7 cellular contexts compared by ENCODE assay signal in genomic region chr1:52749496-52749895, GRCh38. TPM values are rescaled to one million over a fixed set of nuclear protein-coding genes. Genes with fewer than 3 reads are reported as not detected.
DNase-seq lines count a peak whose midpoint lies in the region; ATAC-seq and TF ChIP-seq lines count a peak whose summit lies in the region.
"Not testable (repeated sequence)": the region's sequence is repeated elsewhere in the genome, so short reads cannot be mapped to it uniquely, and the experiment has no call there.

No MANE protein-coding gene starts in this region.

- H3K9me2 ChIP-seq in OCI-LY1 (ENCODE audit: low read depth, low read length) = not testable (repeated sequence)

- DNase-seq in ACHN = peak; percentile 16
- DNase-seq in CD8-positive, alpha-beta T cell; right lobe of liver; nephron progenitor cell: not testable (repeated sequence)
- peak; percentile 63 to 64 for DNase-seq in thyroid gland

- POLR2A ChIA-PET in CD8-positive, alpha-beta T cell (lab: Charles Lee) = not testable (repeated sequence)

- H3K4me3 Mint-ChIP-seq in CD8-positive, alpha-beta T cell; nephron progenitor cell: not testable (repeated sequence)

- not testable (repeated sequence) for H3K36me3 ChIP-seq in CD8-positive, alpha-beta T cell (ENCODE audit: insufficient read depth, low read length); OCI-LY1 (ENCODE audit: insufficient read depth, low read length); gastroesophageal sphincter; right lobe of liver; thyroid gland

- WGBS in gastroesophageal sphincter (ENCODE audit: low coverage in 1 of 2), 2 donors = 71 to 72% methylated on average over 8 of the region's 9 CpGs
- WGBS in right lobe of liver (ENCODE audit: insufficient coverage, low coverage, low lambda C conversion rate, missing lambda C conversion rate) = 43% methylated on average over 9 of the region's 9 CpGs
- 44 to 49% methylated on average over 9 of the region's 9 CpGs for WGBS in thyroid gland, 2 donors

- H3F3A ChIP-seq in OCI-LY1 (ENCODE audit: insufficient read depth, low read length) = not testable (repeated sequence)

- not testable (repeated sequence) for TF ChIP-seq EP300 in gastroesophageal sphincter (IDR thresholded peaks at IDR 0.05)

- not testable (repeated sequence) for H3K9me3 ChIP-seq in CD8-positive, alpha-beta T cell (ENCODE audit: low read length); OCI-LY1 (ENCODE audit: low read length); gastroesophageal sphincter; right lobe of liver; thyroid gland

- not testable (repeated sequence) for H4K20me1 ChIP-seq in OCI-LY1 (ENCODE audit: insufficient read depth, low read length)

- H3K27ac Mint-ChIP-seq in CD8-positive, alpha-beta T cell = peak overlapping the region; percentile 9
- peak overlapping the region; percentile 70 for H3K27ac Mint-ChIP-seq in nephron progenitor cell

- not testable (repeated sequence) for H3K36me3 Mint-ChIP-seq in CD8-positive, alpha-beta T cell; nephron progenitor cell (ENCODE audit: low read depth)

- not testable (repeated sequence) for H3K79me2 ChIP-seq in OCI-LY1 (ENCODE audit: insufficient read depth, low read length)

- not testable (repeated sequence) for H3K4me3 ChIP-seq in CD8-positive, alpha-beta T cell (ENCODE audit: low read depth, low read length); OCI-LY1 (ENCODE audit: low read depth, low read length, poor library complexity, severe bottlenecking); gastroesophageal sphincter; right lobe of liver; thyroid gland (replicated peaks in 1 of 3)

- CTCF ChIA-PET in CD8-positive, alpha-beta T cell (lab: Charles Lee) = interaction anchor here (0.7 to 2.1 kb wide), 3 partner anchors 16 to 622 kb away, joined by 3 to 7 read pairs (median 5); partner anchors contain the start of gene ZYG11B

- peaks cover 29% of the 10 kb centered on the region for H3K4me1 Mint-ChIP-seq in CD8-positive, alpha-beta T cell (ENCODE audit: low read depth)
- peaks cover 16% of the 10 kb centered on the region for H3K4me1 Mint-ChIP-seq in nephron progenitor cell

- in situ Hi-C loops in ACHN (cut with HindIII; ENCODE audit: low pct_ligation_motif_present, low pct_unique_long_range_greater_than_20kb, low sequenced_read_pairs) = not testable (repeated sequence)

- intact Hi-C loops in CD8-positive, alpha-beta T cell (cut with DNase I, micrococcal nuclease) = loop anchor here in 1 of 2 experiments (10.0 kb wide), 1 partner anchor 605 kb away; the partner anchor contains the start of gene ZFYVE9
- intact Hi-C loops in right lobe of liver (cut with DNase I); thyroid gland (cut with DNase I): not testable (repeated sequence)

- not testable (repeated sequence) for H3K27ac ChIP-seq in CD8-positive, alpha-beta T cell (ENCODE audit: low read depth, low read length); OCI-LY1 (ENCODE audit: low read depth, low read length, poor library complexity, severe bottlenecking)
- H3K27ac ChIP-seq in gastroesophageal sphincter (peak overlapping the region in 3 of 4 donors; percentile 3 to 37 (median 25)), right lobe of liver (peak overlapping the region in 2 of 3 donors; percentile 37 to 73), thyroid gland (peak overlapping the region; percentile 75 to 92 (median 77))

- H3K27me3 Mint-ChIP-seq in CD8-positive, alpha-beta T cell (ENCODE audit: low read depth); nephron progenitor cell (ENCODE audit: low read depth, poor library complexity): not testable (repeated sequence)

- H3K9me3 Mint-ChIP-seq in CD8-positive, alpha-beta T cell; nephron progenitor cell: not testable (repeated sequence)

- not testable (repeated sequence) for H2AFZ ChIP-seq in OCI-LY1 (ENCODE audit: low read length)

- H3K9ac ChIP-seq in OCI-LY1 (ENCODE audit: low read length) = not testable (repeated sequence)

- H3K4me2 ChIP-seq in OCI-LY1 (ENCODE audit: low read length) = peak overlapping the region; percentile 3; the same call in 1 of the 2 replicates

- ATAC-seq in CD8-positive, alpha-beta T cell; gastroesophageal sphincter: not testable (repeated sequence)
- peak in 2 of 4 donors; percentile 4 to 15 for ATAC-seq in right lobe of liver

- not testable (repeated sequence) for TF ChIP-seq CTCF in CD8-positive, alpha-beta T cell (IDR thresholded peaks at IDR 0.05); OCI-LY1 (IDR thresholded peaks at IDR 0.05; ENCODE audit: low read length); gastroesophageal sphincter (IDR thresholded peaks at IDR 0.05); right lobe of liver (IDR thresholded peaks at IDR 0.05); nephron progenitor cell (IDR thresholded peaks at IDR 0.05); thyroid gland (IDR thresholded peaks at IDR 0.05)

- H3K27me3 ChIP-seq in CD8-positive, alpha-beta T cell (ENCODE audit: insufficient read depth, low read length); OCI-LY1 (ENCODE audit: insufficient read depth, low read length); gastroesophageal sphincter; right lobe of liver; thyroid gland: not testable (repeated sequence)

- not testable (repeated sequence) for H3K4me1 ChIP-seq in CD8-positive, alpha-beta T cell (ENCODE audit: insufficient read depth, low read length)
- peaks cover 22% of the 10 kb centered on the region for H3K4me1 ChIP-seq in OCI-LY1 (ENCODE audit: insufficient read depth, low read length, severe bottlenecking)
- peaks cover 0 to 56% (median 23%) of the 10 kb centered on the region in 3 donors for H3K4me1 ChIP-seq in gastroesophageal sphincter
- peaks cover 0 to 65% (median 14%) of the 10 kb centered on the region in 4 donors for H3K4me1 ChIP-seq in right lobe of liver
- peaks cover 53 to 80% of the 10 kb centered on the region in 2 donors for H3K4me1 ChIP-seq in thyroid gland

- TF ChIP-seq POLR2A in gastroesophageal sphincter (IDR thresholded peaks at IDR 0.05); right lobe of liver (IDR thresholded peaks at IDR 0.05); thyroid gland (IDR thresholded peaks at IDR 0.05): not testable (repeated sequence)

RNA-seq across cellular contexts. Expression of gene ZYG11B, which starts 23.2 kb away (rescaled TPM):
- 10 to 100 TPM in 1 of 2 experiments, 1 to 10 TPM in 1; 9.8 to 10.4 TPM for total RNA-seq in CD8-positive, alpha-beta T cell
- 10 to 100 TPM; 48.3 to 67.2 (median 59.7) TPM for total RNA-seq in gastroesophageal sphincter
- 10 to 100 TPM; 17.7 to 39.2 (median 30.9) TPM for total RNA-seq in right lobe of liver
- total RNA-seq in thyroid gland = 10 to 100 TPM; 64.8 to 88.2 (median 82.2) TPM

RNA-seq across cellular contexts. Expression of gene COA7, which starts 51.3 kb away (rescaled TPM):
- 1 to 10 TPM in 1 of 2 experiments, under 1 TPM in 1; 0.94 to 1.8 TPM for total RNA-seq in CD8-positive, alpha-beta T cell
- total RNA-seq in gastroesophageal sphincter (1 to 10 TPM; 7.7 to 9.6 (median 9.0) TPM), right lobe of liver (10 to 100 TPM; 13.6 to 17.8 (median 15.8) TPM), thyroid gland (10 to 100 TPM; 10.6 to 14.7 (median 11.5) TPM)
